ENCODE assay signal across 16 cellular contexts in the genomic region with DNA sequence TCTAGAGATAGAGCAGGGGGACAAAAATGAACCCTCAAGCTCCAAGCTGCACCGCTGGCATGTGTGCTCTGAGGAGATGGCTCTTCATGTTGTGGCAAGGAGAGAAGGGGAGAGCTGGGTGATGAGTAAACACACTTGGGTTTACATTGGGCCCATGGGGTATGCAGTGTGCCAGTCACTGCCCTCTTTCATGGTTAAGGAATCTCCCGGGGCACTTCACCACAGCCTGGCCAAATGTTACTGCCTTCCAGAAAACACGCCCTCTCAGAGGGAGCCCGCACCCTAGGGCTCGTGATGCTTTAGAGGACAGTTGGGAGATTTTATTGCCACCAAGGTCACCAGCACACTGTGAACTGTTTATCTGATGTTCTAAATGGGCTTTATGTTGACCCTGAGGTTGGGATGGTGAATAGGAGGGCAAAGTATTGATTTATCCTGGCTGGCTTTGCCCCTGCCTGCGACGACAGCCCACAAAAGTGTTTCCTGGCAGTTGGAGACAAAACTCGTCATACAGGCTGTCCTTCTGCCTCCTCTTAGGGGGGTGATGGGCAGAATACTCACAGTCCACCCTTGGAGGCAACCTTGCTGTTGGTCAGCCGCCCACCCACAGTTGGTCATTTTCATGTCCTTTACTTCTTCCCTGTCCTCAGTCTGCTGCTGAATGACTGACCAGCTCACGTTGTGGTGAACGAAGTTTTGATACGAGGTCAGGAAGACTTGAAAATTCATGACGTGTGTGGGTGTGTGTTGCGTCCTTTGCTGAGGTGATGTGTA.
"Had no signal": no experiment of that assay in that cellular context is flagged by ENCODE, and none has a peak within 500 bp of the region (broad histone marks: within the 10 kb centered on the region; RNA-seq: fewer than 3 reads in every experiment).

No MANE protein-coding gene starts in this region.

- H3K4me3 ChIP-seq: ascending aorta, gastrocnemius medialis had no signal

- H3K9me3 Mint-ChIP-seq: natural killer cell had no signal

- H3K27me3 ChIP-seq: ascending aorta, gastrocnemius medialis, neutrophil had no signal

- H3K4me1 ChIP-seq: ascending aorta had no signal

- H3K27ac ChIP-seq: ascending aorta, gastrocnemius medialis, neutrophil, parathyroid adenoma had no signal

- DNase-seq: activated CD4-positive, CD25-positive, alpha-beta regulatory T cell treated with anti-CD3 and anti-CD28 coated beads, Interleukin-2, amount 50 U/mL, for 72 hours; activated gamma-delta T cell; cerebellar nuclear complex; effector CD4-positive, alpha-beta T cell; gastrocnemius medialis; head of caudate nucleus; left ventricle myocardium superior; mesendoderm; natural killer cell; stimulated activated CD4-positive, alpha-beta T cell treated with anti-CD3 and anti-CD28 coated beads, Interleukin-2, amount 100 ng/mL, for 24 hours; stimulated activated naive CD8-positive, alpha-beta T cell treated with anti-CD3 and anti-CD28 coated beads, Interleukin-15, amount 100 ng/mL, for 72 hours; trophoblast cell had no signal

- H3K36me3 ChIP-seq: ascending aorta, gastrocnemius medialis, neutrophil had no signal

- H3K36me3 Mint-ChIP-seq: natural killer cell had no signal

- H3K27ac Mint-ChIP-seq: activated naive CD4-positive, alpha-beta T cell treated with anti-CD3 and anti-CD28 coated beads, Interleukin-2, amount 50 U/mL, for 24 hours; natural killer cell; stimulated activated naive CD8-positive, alpha-beta T cell treated with anti-CD3 and anti-CD28 coated beads, Interleukin-15, amount 100 ng/mL, for 72 hours had no signal

- H3K4me3 Mint-ChIP-seq: activated naive CD4-positive, alpha-beta T cell treated with anti-CD3 and anti-CD28 coated beads, Interleukin-2, amount 50 U/mL, for 24 hours; natural killer cell; stimulated activated naive CD8-positive, alpha-beta T cell treated with anti-CD3 and anti-CD28 coated beads, Interleukin-15, amount 100 ng/mL, for 72 hours had no signal

- H3K27me3 Mint-ChIP-seq: activated naive CD4-positive, alpha-beta T cell treated with anti-CD3 and anti-CD28 coated beads, Interleukin-2, amount 50 U/mL, for 24 hours; stimulated activated naive CD8-positive, alpha-beta T cell treated with anti-CD3 and anti-CD28 coated beads, Interleukin-15, amount 100 ng/mL, for 72 hours had no signal

- H3K4me1 Mint-ChIP-seq: activated naive CD4-positive, alpha-beta T cell treated with anti-CD3 and anti-CD28 coated beads, Interleukin-2, amount 50 U/mL, for 24 hours; stimulated activated naive CD8-positive, alpha-beta T cell treated with anti-CD3 and anti-CD28 coated beads, Interleukin-15, amount 100 ng/mL, for 72 hours had no signal

- H3K9me3 ChIP-seq: ascending aorta, gastrocnemius medialis, neutrophil had no signal

- ATAC-seq: gastrocnemius medialis; left ventricle myocardium superior; natural killer cell; stimulated activated naive CD8-positive, alpha-beta T cell treated with anti-CD3 and anti-CD28 coated beads, Interleukin-15, amount 100 ng/mL, for 72 hours had no signal
